ENCODE assay signal across 36 cellular contexts in genomic region chr5:106097308-106097707, GRCh38.
DNase-seq lines count a peak whose midpoint lies in the region; ATAC-seq and TF ChIP-seq lines count a peak whose summit lies in the region.
"Had no signal": no experiment of that assay in that cellular context is flagged by ENCODE, and none has a peak within 500 bp of the region (broad histone marks: within the 10 kb centered on the region; RNA-seq: fewer than 3 reads in every experiment).

No MANE protein-coding gene starts in this region.

- no peak overlapping the region for H3K4me3 ChIP-seq in breast epithelium
- no peak overlapping the region for H3K4me3 ChIP-seq in choroid plexus epithelial cell (ENCODE audit: low read depth, low read length)
- H3K4me3 ChIP-seq: ascending aorta, esophagus muscularis mucosa, SJSA1, stomach, tibial artery had no signal

- H3K9me3 Mint-ChIP-seq in MCF 10A (ENCODE audit: unreplicated experiment) (no peaks in the 10 kb centered on the region), type B pancreatic cell (peaks cover 4% of the 10 kb centered on the region)
- H3K9me3 Mint-ChIP-seq: activated B cell treated with CpG ODN at 0.5 μM for 24 hours, endodermal cell had no signal

- DNase-seq in MCF 10A (ENCODE audit: unreplicated experiment) (peak; percentile 14), breast epithelium (ENCODE audit: low spot score in 2 of 2) (no peak), choroid plexus epithelial cell (ENCODE audit: low read depth) (peak; percentile 55), foreskin keratinocyte (peak; percentile 19 to 62), type B pancreatic cell (ENCODE audit: extremely low spot score, unreplicated experiment) (no peak), NCI-H1048 (lab: John Stamatoyannopoulos, UW) (no peak), foreskin melanocyte (no peak)
- no peak for DNase-seq in activated CD4-positive, alpha-beta T cell treated with anti-CD3 and anti-CD28 coated beads for 4 hours
- DNase-seq: activated B cell treated with CpG ODN at 0.5 μM for 24 hours; activated CD4-positive, alpha-beta T cell treated with anti-CD3 and anti-CD28 coated beads, Interleukin-2, amount 50 U/mL, for 1 hour; activated effector memory CD4-positive, alpha-beta T cell treated with anti-CD3 and anti-CD28 coated beads, Interleukin-2, amount 50 U/mL, for 16 hours; activated T-cell treated with anti-CD3 and anti-CD28 coated beads, Interleukin-2, amount 50 U/mL, for 24 hours; AML-193; CD4-positive, CD25-positive, alpha-beta regulatory T cell; dermis blood vessel endothelial cell; DND-41; endodermal cell; GF-D8; GOT3; KBM-7; kidney; left ventricle myocardium superior; mesendoderm; NCI-H1417 treated with DMSO at 0.1 percent for 48 hours; NCI-H2227 treated with DMSO at 0.1 percent for 48 hours; right cardiac atrium; stimulated activated CD4-positive, alpha-beta T cell treated with anti-CD3 and anti-CD28 coated beads, Interleukin-12 subunit alpha, Interleukin-12 subunit beta, amount 100 ng/mL, for 4 hours; stimulated activated CD4-positive, alpha-beta T cell treated with anti-CD3 and anti-CD28 coated beads, Interleukin-2, amount 100 ng/mL, for 48 hours; stomach; T-helper 1 cell; tibial artery had no signal

- POLR2A ChIA-PET in MCF 10A (lab: Yijun Ruan, JAX): no interaction called here

- no peak overlapping the region for H3K27ac ChIP-seq in breast epithelium
- no peak overlapping the region for H3K27ac ChIP-seq in foreskin keratinocyte
- H3K27ac ChIP-seq: ascending aorta, esophagus muscularis mucosa, SJSA1, stomach, tibial artery had no signal

- ATAC-seq in foreskin keratinocyte: no peak
- ATAC-seq: left ventricle myocardium superior, right cardiac atrium had no signal

- intact Hi-C loops in MCF 10A (cut with micrococcal nuclease) (no loop called here), breast epithelium (cut with DNase I; ENCODE audit: low total_unique reads) (no loop called here)

- H3K4me1 Mint-ChIP-seq in MCF 10A (ENCODE audit: insufficient read depth, unreplicated experiment) (peaks cover 15% of the 10 kb centered on the region), type B pancreatic cell (ENCODE audit: unreplicated experiment) (peaks cover 4% of the 10 kb centered on the region)
- H3K4me1 Mint-ChIP-seq: activated B cell treated with CpG ODN at 0.5 μM for 24 hours; CD4-positive, CD25-positive, alpha-beta regulatory T cell; central memory CD8-positive, alpha-beta T cell had no signal

- H3K27me3 Mint-ChIP-seq in MCF 10A (ENCODE audit: insufficient read depth, unreplicated experiment): no peaks in the 10 kb centered on the region
- H3K27me3 Mint-ChIP-seq in type B pancreatic cell: no peaks in the 10 kb centered on the region
- H3K27me3 Mint-ChIP-seq: activated B cell treated with CpG ODN at 0.5 μM for 24 hours; activated naive CD8-positive, alpha-beta T cell; activated T-cell treated with anti-CD3 and anti-CD28 coated beads, Interleukin-2, amount 50 U/mL, for 24 hours; CD4-positive, CD25-positive, alpha-beta regulatory T cell; central memory CD8-positive, alpha-beta T cell had no signal

- no TSS peak for BruUV-seq in MCF 10A (replicated peaks; lab: Mats Ljungman, UMichigan)

- H3K36me3 Mint-ChIP-seq in MCF 10A (ENCODE audit: insufficient read depth, unreplicated experiment) (no peaks in the 10 kb centered on the region), type B pancreatic cell (no peaks in the 10 kb centered on the region)
- H3K36me3 Mint-ChIP-seq: activated naive CD8-positive, alpha-beta T cell; CD4-positive, CD25-positive, alpha-beta regulatory T cell had no signal

- H3K27ac Mint-ChIP-seq in MCF 10A (ENCODE audit: low read depth, unreplicated experiment) (peak overlapping the region; percentile 43), type B pancreatic cell (no peak overlapping the region)
- H3K27ac Mint-ChIP-seq: activated B cell treated with CpG ODN at 0.5 μM for 24 hours; activated naive CD8-positive, alpha-beta T cell; activated T-cell treated with anti-CD3 and anti-CD28 coated beads, Interleukin-2, amount 50 U/mL, for 24 hours; CD4-positive, CD25-positive, alpha-beta regulatory T cell; endodermal cell had no signal

- no peak overlapping the region for H3K4me3 Mint-ChIP-seq in MCF 10A (ENCODE audit: unreplicated experiment)
- H3K4me3 Mint-ChIP-seq in type B pancreatic cell: peak overlapping the region; percentile 27
- H3K4me3 Mint-ChIP-seq: activated B cell treated with CpG ODN at 0.5 μM for 24 hours; activated naive CD8-positive, alpha-beta T cell; activated T-cell treated with anti-CD3 and anti-CD28 coated beads, Interleukin-2, amount 50 U/mL, for 24 hours; CD4-positive, CD25-positive, alpha-beta regulatory T cell; central memory CD8-positive, alpha-beta T cell; endodermal cell had no signal

- TF ChIP-seq CTCF in MCF 10A (IDR thresholded peaks at IDR 0.05; ENCODE audit: unreplicated experiment) (no peak), breast epithelium (IDR thresholded peaks at IDR 0.05) (no peak), choroid plexus epithelial cell (conservative IDR thresholded peaks at IDR 0.05; ENCODE audit: low read depth, low read length) (no peak), foreskin keratinocyte (conservative IDR thresholded peaks at IDR 0.05) (no peak), type B pancreatic cell (conservative IDR thresholded peaks at IDR 0.05) (no peak)

- CTCF ChIA-PET in MCF 10A (lab: Yijun Ruan, JAX): no interaction called here

- H3K4me1 ChIP-seq in breast epithelium (no peaks in the 10 kb centered on the region), foreskin keratinocyte (peaks cover 8% of the 10 kb centered on the region)
- H3K4me1 ChIP-seq: ascending aorta, esophagus muscularis mucosa, stomach, tibial artery had no signal

- no peaks in the 10 kb centered on the region for H3K27me3 ChIP-seq in breast epithelium
- no peaks in the 10 kb centered on the region for H3K27me3 ChIP-seq in foreskin keratinocyte
- H3K27me3 ChIP-seq: ascending aorta, esophagus muscularis mucosa, SJSA1, stomach, tibial artery had no signal

- no peaks in the 10 kb centered on the region for H3K9me3 ChIP-seq in breast epithelium
- H3K9me3 ChIP-seq: ascending aorta, esophagus muscularis mucosa, SJSA1, stomach, tibial artery had no signal

- no peaks in the 10 kb centered on the region for H3K36me3 ChIP-seq in breast epithelium
- H3K36me3 ChIP-seq: ascending aorta, esophagus muscularis mucosa, SJSA1, stomach, tibial artery had no signal

- no peak for TF ChIP-seq POLR2A in breast epithelium (IDR thresholded peaks at IDR 0.05)

Comparison
In these comparisons a context has a peak if more than half of its experiments do, and no peak if none do; other contexts are left out.
1. DNase-seq: peak in MCF 10A (single experiment), choroid plexus epithelial cell (single experiment) and foreskin keratinocyte (2 of 2); none in breast epithelium (0 of 2), type B pancreatic cell (single experiment), activated CD4-positive, alpha-beta T cell treated with anti-CD3 and anti-CD28 coated beads for 4 hours (0 of 2), NCI-H1048 (single experiment) and foreskin melanocyte (single experiment).